ENCODE assay signal across 8 cellular contexts in the genomic region with DNA sequence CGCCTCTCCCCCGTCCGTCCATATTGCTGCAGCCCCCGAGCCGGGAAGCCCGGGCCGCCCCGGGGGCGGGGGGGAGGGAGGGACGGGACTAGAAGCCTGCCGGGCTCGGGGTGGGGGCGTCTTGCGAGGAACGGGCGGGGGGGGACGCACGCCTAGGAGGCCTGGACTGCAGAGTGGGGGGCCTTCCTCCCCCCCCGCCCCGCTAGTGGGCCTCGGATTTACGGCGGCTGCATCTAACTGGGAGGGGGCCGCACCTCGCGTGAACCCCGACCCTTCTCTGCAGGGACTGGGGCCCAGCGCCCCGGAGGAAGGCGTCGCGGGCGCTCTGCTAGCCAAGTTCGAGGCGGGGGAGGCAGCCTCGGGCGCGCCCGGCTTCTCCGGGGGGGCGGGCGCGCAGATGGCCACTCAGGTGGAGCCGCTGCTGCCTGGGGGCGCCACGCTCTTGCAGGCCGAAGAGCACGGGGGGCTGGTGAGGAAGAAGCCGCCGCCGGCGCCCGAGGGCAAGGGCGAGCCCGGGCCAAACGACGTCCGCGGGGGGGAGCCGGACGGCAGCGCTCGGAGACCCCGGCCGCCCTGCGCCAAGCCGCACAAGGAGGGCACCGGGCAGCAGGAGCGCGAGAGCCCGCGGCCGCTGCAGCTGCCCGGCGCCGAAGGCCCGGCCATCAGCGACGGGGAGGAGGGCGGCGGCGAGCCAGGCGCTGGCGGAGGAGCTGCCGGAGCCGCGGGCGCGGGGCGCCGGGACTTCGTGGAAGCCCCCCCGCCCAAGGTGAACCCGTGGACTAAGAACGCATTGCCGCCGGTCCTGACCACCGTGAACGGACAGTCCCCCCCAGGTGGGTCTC. TPM values are rescaled to one million over a fixed set of nuclear protein-coding genes. Genes with fewer than 3 reads are reported as not detected.
DNase-seq lines count a peak whose midpoint lies in the region; ATAC-seq and TF ChIP-seq lines count a peak whose summit lies in the region.

A gene (plus strand): TSS at position 17 of the 842 bp plus-strand sequence. CDS start 381 bp downstream, at position 398.

- no peaks in the 10 kb centered on the region for H3K27me3 ChIP-seq in HUES6 (ENCODE audit: control insufficient read depth, insufficient read depth, low read length)
- H3K27me3 ChIP-seq in fibroblast of lung (ENCODE audit: control insufficient read depth, insufficient read depth, low read length): no peaks in the 10 kb centered on the region

- H2AFZ ChIP-seq in fibroblast of lung (ENCODE audit: low read length): peak within 1 kb of the TSS; percentile 76

- peak within 1 kb of the TSS; percentile 96 for H3K9ac ChIP-seq in HUES6 (ENCODE audit: low read length)
- peak within 1 kb of the TSS; percentile 92 for H3K9ac ChIP-seq in fibroblast of lung (ENCODE audit: insufficient read depth, low read length)

- H3K4me1 ChIP-seq in HUES6 (ENCODE audit: control insufficient read depth, insufficient read depth, low read length): peaks cover 49% of the 10 kb centered on the region
- H3K4me1 ChIP-seq in fibroblast of lung (ENCODE audit: control insufficient read depth, extremely low read depth, insufficient read depth, low read length): peaks cover 19% of the 10 kb centered on the region

- H3K4me2 ChIP-seq in fibroblast of lung (ENCODE audit: extremely low read depth, insufficient read depth, low read length): peak within 1 kb of the TSS; percentile 100

- intact Hi-C loops in CD14-positive monocyte (cut with micrococcal nuclease): loop anchor here (2.0 kb wide), 4 partner anchors 41 to 103 kb away; a partner anchor contains a TSS

- no peaks in the 10 kb centered on the region for H3K9me3 Mint-ChIP-seq in CD14-positive monocyte
- no peaks in the 10 kb centered on the region for H3K9me3 Mint-ChIP-seq in natural killer cell treated with Interleukin-12 subunit alpha and Interleukin-12 subunit beta and Interleukin-15 and Interleukin-18, amount 100 ng/mL, for 72 hours

- DNase-seq in CD14-positive monocyte (ENCODE audit: low spot score) (no peak), fibroblast of lung (ENCODE audit: low read depth in 2 of 2) (no peak), middle frontal gyrus (ENCODE audit: extremely low spot score, low spot score) (no peak), NCI-H187 (lab: John Stamatoyannopoulos, UW) (no peak)
- DNase-seq in activated CD4-positive, alpha-beta T cell treated with anti-CD3 and anti-CD28 coated beads, Interleukin-2, amount 50 U/mL, for 48 hours: peak; percentile 34
- DNase-seq in natural killer cell treated with Interleukin-12 subunit alpha and Interleukin-12 subunit beta and Interleukin-15 and Interleukin-18, amount 100 ng/mL, for 72 hours (ENCODE audit: low spot score): peak; percentile 66

- peak within 1 kb of the TSS; percentile 93 to 99 for H3K4me3 Mint-ChIP-seq in CD14-positive monocyte
- peak within 1 kb of the TSS; percentile 96 for H3K4me3 Mint-ChIP-seq in natural killer cell treated with Interleukin-12 subunit alpha and Interleukin-12 subunit beta and Interleukin-15 and Interleukin-18, amount 100 ng/mL, for 72 hours

- no peaks in the 10 kb centered on the region for H3K36me3 Mint-ChIP-seq in CD14-positive monocyte
- peaks cover 4% of the 10 kb centered on the region for H3K36me3 Mint-ChIP-seq in natural killer cell treated with Interleukin-12 subunit alpha and Interleukin-12 subunit beta and Interleukin-15 and Interleukin-18, amount 100 ng/mL, for 72 hours

- TF ChIP-seq CTCF in CD14-positive monocyte (IDR thresholded peaks at IDR 0.05): no peak
- TF ChIP-seq CTCF in fibroblast of lung (conservative IDR thresholded peaks at IDR 0.05 in 1 of 2, IDR thresholded peaks at IDR 0.05 in 1 of 2; ENCODE audit: low read depth in 1 of 2, low read length in 2 of 2): no peak

- H3K4me3 ChIP-seq in HUES6 (ENCODE audit: low read depth, low read length) (peak within 1 kb of the TSS; percentile 99), fibroblast of lung (replicated peaks in 1 of 4; ENCODE audit: control extremely low read depth in 1 of 4, insufficient read depth in 1 of 4, low read depth in 3 of 4, low read length in 4 of 4) (peak within 1 kb of the TSS; percentile 91 to 95 (median 92))

- H3K27ac ChIP-seq in HUES6 (ENCODE audit: low read depth, low read length) (peak within 1 kb of the TSS; percentile 98), fibroblast of lung (ENCODE audit: insufficient read depth, low read length) (peak within 1 kb of the TSS; percentile 97)

- no peaks in the 10 kb centered on the region for H3K9me3 ChIP-seq in HUES6 (ENCODE audit: control insufficient read depth, insufficient read depth, low read depth, low read length)
- H3K9me3 ChIP-seq in fibroblast of lung (ENCODE audit: control insufficient read depth, insufficient read depth, low read depth, low read length): no peaks in the 10 kb centered on the region

- peak within 1 kb of the TSS; percentile 93 to 98 (median 95) for H3K27ac Mint-ChIP-seq in CD14-positive monocyte
- peak within 1 kb of the TSS; percentile 94 to 96 for H3K27ac Mint-ChIP-seq in natural killer cell treated with Interleukin-12 subunit alpha and Interleukin-12 subunit beta and Interleukin-15 and Interleukin-18, amount 100 ng/mL, for 72 hours

- H3K79me2 ChIP-seq in fibroblast of lung (ENCODE audit: control insufficient read depth, insufficient read depth, low read length): peaks cover 52% of the 10 kb centered on the region

- H3K36me3 ChIP-seq in HUES6 (ENCODE audit: control insufficient read depth, insufficient read depth, low read length) (no peaks in the 10 kb centered on the region), fibroblast of lung (ENCODE audit: control insufficient read depth, insufficient read depth, low read length) (no peaks in the 10 kb centered on the region)

- ATAC-seq in GM19328 (IDR thresholded peaks at IDR 0.05; ENCODE audit: unreplicated experiment): peak; percentile 6
- peak; percentile 0 to 1 for ATAC-seq in natural killer cell treated with Interleukin-12 subunit alpha and Interleukin-12 subunit beta and Interleukin-15 and Interleukin-18, amount 100 ng/mL, for 72 hours

- H3K4me1 Mint-ChIP-seq in CD14-positive monocyte: peaks cover 47% of the 10 kb centered on the region
- peaks cover 33 to 48% of the 10 kb centered on the region in 2 donors for H3K4me1 Mint-ChIP-seq in natural killer cell treated with Interleukin-12 subunit alpha and Interleukin-12 subunit beta and Interleukin-15 and Interleukin-18, amount 100 ng/mL, for 72 hours (ENCODE audit: low read depth in 2 of 2)

- H4K20me1 ChIP-seq in fibroblast of lung (ENCODE audit: control insufficient read depth, extremely low read depth, insufficient read depth, low read length): peaks cover 9% of the 10 kb centered on the region

- no peaks in the 10 kb centered on the region for H3K27me3 Mint-ChIP-seq in CD14-positive monocyte (ENCODE audit: low read depth in 3 of 3)
- H3K27me3 Mint-ChIP-seq in natural killer cell treated with Interleukin-12 subunit alpha and Interleukin-12 subunit beta and Interleukin-15 and Interleukin-18, amount 100 ng/mL, for 72 hours: no peaks in the 10 kb centered on the region

RNA-seq across cellular contexts. Expression of the gene that starts here (rescaled TPM):
- polyA plus RNA-seq in CD14-positive monocyte: 1 to 10 TPM; 4.7 to 5.8 TPM
- total RNA-seq in fibroblast of lung: 32.4 and 51.0 TPM in 2 replicates
- polyA plus RNA-seq in fibroblast of lung: 81.3 and 115 TPM in 2 replicates
- 76.2 and 79.9 TPM in 2 replicates for polyA plus RNA-seq in fibroblast of lung (2012)
- 154 and 232 TPM in 2 replicates for polyA minus RNA-seq in fibroblast of lung (ENCODE audit: low replicate concordance)
- 100 to 1,000 TPM; 193 to 369 TPM for total RNA-seq in natural killer cell treated with Interleukin-12 subunit alpha and Interleukin-12 subunit beta and Interleukin-15 and Interleukin-18, amount 100 ng/mL, for 72 hours

Comparison
In these comparisons a context has a peak if more than half of its experiments do, and no peak if none do; other contexts are left out.
1. RNA of the gene that starts here (polyA plus RNA-seq): 76.2 to 115 TPM in fibroblast of lung; 4.7 to 5.8 TPM in CD14-positive monocyte; every median in the first group is over 10 times any median in the second.
2. DNase-seq: peak in activated CD4-positive, alpha-beta T cell treated with anti-CD3 and anti-CD28 coated beads, Interleukin-2, amount 50 U/mL, for 48 hours (2 of 2) and natural killer cell treated with Interleukin-12 subunit alpha and Interleukin-12 subunit beta and Interleukin-15 and Interleukin-18, amount 100 ng/mL, for 72 hours (single experiment); none in CD14-positive monocyte (single experiment), fibroblast of lung (0 of 2), middle frontal gyrus (single experiment) and NCI-H187 (0 of 2).